15 cellular contexts compared by ENCODE assay signal in the genomic region with DNA sequence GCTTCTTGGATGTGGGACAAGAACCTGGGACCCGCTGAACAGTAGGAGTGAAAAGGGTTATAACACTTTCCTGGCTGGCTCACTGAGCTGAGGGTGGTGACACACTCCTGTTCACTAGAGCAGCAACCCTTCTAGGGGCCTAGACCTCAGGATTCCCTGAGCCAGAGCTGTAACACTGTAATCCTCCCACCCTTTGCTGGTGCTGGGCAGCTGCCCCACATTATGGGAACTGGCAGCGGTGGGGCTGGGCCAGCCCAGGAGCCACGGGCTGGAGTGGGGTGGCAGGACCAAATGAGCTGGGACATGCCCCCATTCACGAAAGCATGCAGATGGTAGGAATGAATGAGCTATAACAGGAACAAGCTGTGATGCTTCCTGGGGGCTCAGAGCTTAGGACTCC.
DNase-seq lines count a peak whose midpoint lies in the region; TF ChIP-seq lines count a peak whose summit lies in the region.
"Had no signal": no experiment of that assay in that cellular context is flagged by ENCODE, and none has a peak within 500 bp of the region (broad histone marks: within the 10 kb centered on the region; RNA-seq: fewer than 3 reads in every experiment).

No MANE protein-coding gene starts in this region.

- H3K9me3 ChIP-seq in right atrium auricular region (peaks cover 0 to 8% of the 10 kb centered on the region in 2 donors), skeletal muscle tissue (ENCODE audit: control insufficient read depth in 3 of 3, low read length in 3 of 3) (peaks cover 0 to 2% (median 0%) of the 10 kb centered on the region in 3 donors), BE2C (peaks cover 4% of the 10 kb centered on the region; the same call in 1 of the 2 replicates)

- DNase-seq in NCI-H510A treated with DMSO at 0.1 percent for 48 hours (lab: John Stamatoyannopoulos, UW) (peak; percentile 1), NCI-H510A (lab: John Stamatoyannopoulos, UW) (no peak), right atrium auricular region (ENCODE audit: low spot score) (no peak), mesothelial cell of epicardium (ENCODE audit: low spot score in 2 of 2, unreplicated experiment in 2 of 2) (no peak), immature natural killer cell (no peak), BE2C (no peak)
- DNase-seq: 8988T; CD8-positive, alpha-beta T cell; DND-41; GF-D8; GOT3; NCI-H2107; NCI-H2227 treated with DMSO at 0.1 percent for 48 hours had no signal

- H3K9me3 Mint-ChIP-seq in mesothelial cell of epicardium = peaks cover 39% of the 10 kb centered on the region
- peaks cover 17 to 46% (median 33%) of the 10 kb centered on the region in 6 donors for H3K9me3 Mint-ChIP-seq in immature natural killer cell

- peak overlapping the region; percentile 89 for H3K27ac ChIP-seq in VCaP
- peak overlapping the region; percentile 27 to 32 for H3K27ac ChIP-seq in right atrium auricular region
- H3K27ac ChIP-seq in skeletal muscle tissue (ENCODE audit: low read depth, low read length) = peak overlapping the region; percentile 57

- H3K27me3 Mint-ChIP-seq in mesothelial cell of epicardium (ENCODE audit: low read depth) (no peaks in the 10 kb centered on the region), immature natural killer cell (ENCODE audit: low read depth in 3 of 3) (peaks cover 0 to 3% (median 0%) of the 10 kb centered on the region in 3 donors)

- no peaks in the 10 kb centered on the region for H3K4me1 Mint-ChIP-seq in mesothelial cell of epicardium
- H3K4me1 Mint-ChIP-seq in immature natural killer cell = no peaks in the 10 kb centered on the region

- H3K36me3 ChIP-seq in right atrium auricular region (no peaks in the 10 kb centered on the region), skeletal muscle tissue (ENCODE audit: control insufficient read depth in 3 of 3, insufficient read depth in 3 of 3, low read length in 3 of 3) (no peaks in the 10 kb centered on the region), BE2C (no peaks in the 10 kb centered on the region)

- H3K4me3 ChIP-seq in right atrium auricular region = no peak overlapping the region
- peak overlapping the region in 1 of 3 donors; percentile 22 for H3K4me3 ChIP-seq in skeletal muscle tissue (ENCODE audit: low read length in 3 of 3)
- H3K4me3 ChIP-seq in BE2C (ENCODE audit: low read depth, low read length) = no peak overlapping the region

- H3K27me3 ChIP-seq in right atrium auricular region (no peaks in the 10 kb centered on the region), skeletal muscle tissue (ENCODE audit: control insufficient read depth in 3 of 3, insufficient read depth in 3 of 3, low read length in 3 of 3) (no peaks in the 10 kb centered on the region), BE2C (no peaks in the 10 kb centered on the region)

- H3K36me3 Mint-ChIP-seq in mesothelial cell of epicardium = peaks cover 44% of the 10 kb centered on the region
- peaks cover 26 to 38% (median 36%) of the 10 kb centered on the region in 3 donors for H3K36me3 Mint-ChIP-seq in immature natural killer cell

- peaks cover 0 to 15% of the 10 kb centered on the region in 2 donors for H3K4me1 ChIP-seq in right atrium auricular region
- peaks cover 12 to 15% (median 14%) of the 10 kb centered on the region in 3 donors for H3K4me1 ChIP-seq in skeletal muscle tissue (ENCODE audit: control insufficient read depth in 3 of 3, insufficient read depth in 3 of 3, low read length in 3 of 3)
- no peaks in the 10 kb centered on the region for H3K4me1 ChIP-seq in BE2C

- H3K4me3 Mint-ChIP-seq in mesothelial cell of epicardium (no peak overlapping the region), immature natural killer cell (no peak overlapping the region)
- H3K4me3 Mint-ChIP-seq: CD8-positive, alpha-beta T cell had no signal

- H3K27ac Mint-ChIP-seq in mesothelial cell of epicardium = no peak overlapping the region
- no peak overlapping the region for H3K27ac Mint-ChIP-seq in immature natural killer cell
- H3K27ac Mint-ChIP-seq: CD8-positive, alpha-beta T cell had no signal

- TF ChIP-seq CTCF in VCaP (conservative IDR thresholded peaks at IDR 0.05) (no peak), right atrium auricular region (IDR thresholded peaks at IDR 0.05) (no peak), mesothelial cell of epicardium (IDR thresholded peaks at IDR 0.05; ENCODE audit: unreplicated experiment) (no peak), BE2C (IDR thresholded peaks at IDR 0.05; ENCODE audit: low read depth, low read length) (no peak)

- H3K9ac ChIP-seq in skeletal muscle tissue (ENCODE audit: low read depth in 1 of 3, low read length in 3 of 3) = no peak overlapping the region

Comparison
In these comparisons a context has a peak if more than half of its experiments do, and no peak if none do; other contexts are left out.
1. H3K27ac ChIP-seq: peak in every context shown above with its lines; median percentile 89 in VCaP; 57 in skeletal muscle tissue; 30 in right atrium auricular region.